17 cellular contexts compared by ENCODE assay signal in genomic region chr11:35796542-35796941, GRCh38.
DNase-seq lines count a peak whose midpoint lies in the region; ATAC-seq and TF ChIP-seq lines count a peak whose summit lies in the region.
"Had no signal": no experiment of that assay in that cellular context is flagged by ENCODE, and none has a peak within 500 bp of the region (broad histone marks: within the 10 kb centered on the region; RNA-seq: fewer than 3 reads in every experiment).

No MANE protein-coding gene starts in this region.

- no peak overlapping the region for H2AFZ ChIP-seq in smooth muscle cell (ENCODE audit: low read depth)

- peaks cover 61% of the 10 kb centered on the region for H4K20me1 ChIP-seq in smooth muscle cell (ENCODE audit: low read depth)

- no peaks in the 10 kb centered on the region for H3K27me3 ChIP-seq in smooth muscle cell (ENCODE audit: low read depth)

- H3K4me3 ChIP-seq in fibroblast of the aortic adventitia (ENCODE audit: low read depth, low read length) (no peak overlapping the region), smooth muscle cell (no peak overlapping the region)
- H3K4me3 ChIP-seq: thoracic aorta had no signal

- CTCF ChIA-PET in activated CD4-positive, alpha-beta T cell treated with anti-CD3 and anti-CD28 coated beads for 36 hours (lab: Charles Lee), result interaction anchor here (0.6 kb wide), 1 partner anchor 497 kb away, joined by 3 read pairs; no protein-coding TSS in a partner anchor

- peaks cover 7% of the 10 kb centered on the region for H3K4me1 ChIP-seq in smooth muscle cell (ENCODE audit: low read depth)
- H3K4me1 ChIP-seq: Caco-2 had no signal

- H3K4me3 Mint-ChIP-seq in activated CD4-positive, alpha-beta T cell treated with anti-CD3 and anti-CD28 coated beads for 36 hours, result no peak overlapping the region
- H3K4me3 Mint-ChIP-seq in activated CD4-positive, alpha-beta T cell treated with anti-CD3 and anti-CD28 coated beads, Interleukin-2, amount 10 ng/mL, durations not matched to agents 24 days and 14 days, result no peak overlapping the region
- H3K4me3 Mint-ChIP-seq: activated naive CD8-positive, alpha-beta T cell treated with anti-CD3 and anti-CD28 coated beads for 36 hours; dendritic cell treated with granulocyte-macrophage colony-stimulating factor and Interleukin-4, amounts not matched to agents 40 ng/mL and 50 ng/mL, for 4 days; immature natural killer cell had no signal

- H3K36me3 ChIP-seq in smooth muscle cell (ENCODE audit: low read depth), result no peaks in the 10 kb centered on the region
- H3K36me3 ChIP-seq: thoracic aorta had no signal

- H3K4me2 ChIP-seq in smooth muscle cell, result peak overlapping the region; percentile 58

- no peaks in the 10 kb centered on the region for H3K9me3 Mint-ChIP-seq in activated CD4-positive, alpha-beta T cell treated with anti-CD3 and anti-CD28 coated beads for 36 hours (ENCODE audit: low read depth)
- no peaks in the 10 kb centered on the region for H3K9me3 Mint-ChIP-seq in activated CD4-positive, alpha-beta T cell treated with anti-CD3 and anti-CD28 coated beads, Interleukin-2, amount 10 ng/mL, durations not matched to agents 24 days and 14 days
- H3K9me3 Mint-ChIP-seq: immature natural killer cell had no signal

- H3K9me3 ChIP-seq in smooth muscle cell (replicated peaks; ENCODE audit: low read depth), result no peaks in the 10 kb centered on the region
- H3K9me3 ChIP-seq: Caco-2, thoracic aorta had no signal

- peak overlapping the region; percentile 21 for H3K27ac Mint-ChIP-seq in activated CD4-positive, alpha-beta T cell treated with anti-CD3 and anti-CD28 coated beads for 36 hours
- H3K27ac Mint-ChIP-seq in activated CD4-positive, alpha-beta T cell treated with anti-CD3 and anti-CD28 coated beads, Interleukin-2, amount 10 ng/mL, durations not matched to agents 24 days and 14 days, result no peak overlapping the region
- H3K27ac Mint-ChIP-seq: activated naive CD8-positive, alpha-beta T cell treated with anti-CD3 and anti-CD28 coated beads for 36 hours; dendritic cell treated with granulocyte-macrophage colony-stimulating factor and Interleukin-4, amounts not matched to agents 40 ng/mL and 50 ng/mL, for 4 days had no signal

- no peaks in the 10 kb centered on the region for H3K27me3 Mint-ChIP-seq in activated CD4-positive, alpha-beta T cell treated with anti-CD3 and anti-CD28 coated beads for 36 hours
- H3K27me3 Mint-ChIP-seq in activated CD4-positive, alpha-beta T cell treated with anti-CD3 and anti-CD28 coated beads, Interleukin-2, amount 10 ng/mL, durations not matched to agents 24 days and 14 days, result no peaks in the 10 kb centered on the region
- H3K27me3 Mint-ChIP-seq: activated naive CD8-positive, alpha-beta T cell treated with anti-CD3 and anti-CD28 coated beads for 36 hours; dendritic cell treated with granulocyte-macrophage colony-stimulating factor and Interleukin-4, amounts not matched to agents 40 ng/mL and 50 ng/mL, for 4 days had no signal

- no peak for TF ChIP-seq CTCF in fibroblast of the aortic adventitia (IDR thresholded peaks at IDR 0.05; ENCODE audit: insufficient read depth, low read length)
- TF ChIP-seq CTCF in smooth muscle cell (IDR thresholded peaks at IDR 0.05; ENCODE audit: borderline replicate concordance, insufficient read depth, poor library complexity, severe bottlenecking), result no peak

- peaks cover 17% of the 10 kb centered on the region for H3K4me1 Mint-ChIP-seq in activated CD4-positive, alpha-beta T cell treated with anti-CD3 and anti-CD28 coated beads for 36 hours
- peaks cover 7% of the 10 kb centered on the region for H3K4me1 Mint-ChIP-seq in activated CD4-positive, alpha-beta T cell treated with anti-CD3 and anti-CD28 coated beads, Interleukin-2, amount 10 ng/mL, durations not matched to agents 24 days and 14 days

- H3K79me2 ChIP-seq in smooth muscle cell (ENCODE audit: low read depth), result peaks cover 31% of the 10 kb centered on the region

- WGBS in smooth muscle cell (ENCODE audit: low lambda C conversion rate), result 37% methylated on average over 2 of the region's 2 CpGs

- POLR2A ChIA-PET in activated CD4-positive, alpha-beta T cell treated with anti-CD3 and anti-CD28 coated beads for 36 hours (lab: Charles Lee), result no interaction called here

- peaks cover 6% of the 10 kb centered on the region for H3F3A ChIP-seq in smooth muscle cell (ENCODE audit: low read depth)

- peaks cover 14% of the 10 kb centered on the region for H3K36me3 Mint-ChIP-seq in activated CD4-positive, alpha-beta T cell treated with anti-CD3 and anti-CD28 coated beads for 36 hours (ENCODE audit: low read depth)
- peaks cover 2% of the 10 kb centered on the region for H3K36me3 Mint-ChIP-seq in activated CD4-positive, alpha-beta T cell treated with anti-CD3 and anti-CD28 coated beads, Interleukin-2, amount 10 ng/mL, durations not matched to agents 24 days and 14 days (ENCODE audit: low read depth)

- H3K27ac ChIP-seq in smooth muscle cell (ENCODE audit: low read depth), result peak overlapping the region; percentile 36
- H3K27ac ChIP-seq: 22Rv1, thoracic aorta had no signal

- no peak overlapping the region for H3K9ac ChIP-seq in smooth muscle cell (ENCODE audit: low read depth)

- DNase-seq in activated CD4-positive, alpha-beta T cell treated with anti-CD3 and anti-CD28 coated beads for 36 hours, result no peak
- no peak for DNase-seq in activated CD4-positive, alpha-beta T cell treated with anti-CD3 and anti-CD28 coated beads, Interleukin-2, amount 10 ng/mL, durations not matched to agents 24 days and 14 days
- DNase-seq in fibroblast of the aortic adventitia (ENCODE audit: low read depth) (peak; percentile 31), smooth muscle cell (lab: John Stamatoyannopoulos, UW; ENCODE audit: unreplicated experiment) (no peak), germinal center (ENCODE audit: low spot score) (no peak), cerebellar cortex (ENCODE audit: low spot score) (no peak)
- DNase-seq: activated naive CD8-positive, alpha-beta T cell treated with anti-CD3 and anti-CD28 coated beads for 36 hours; Caco-2; immature natural killer cell; NCI-H1436 treated with DMSO at 0.1 percent for 48 hours; NCI-H526 treated with DMSO at 0.1 percent for 48 hours; SIG-M5 had no signal

- no peak for ATAC-seq in activated CD4-positive, alpha-beta T cell treated with anti-CD3 and anti-CD28 coated beads for 36 hours
- ATAC-seq in SK-N-SH treated with all-trans-retinoic acid at 6 μM for 48 hours (peak; percentile 64), GM21447 (IDR thresholded peaks at IDR 0.05; ENCODE audit: unreplicated experiment) (no peak)

- intact Hi-C loops in activated CD4-positive, alpha-beta T cell treated with anti-CD3 and anti-CD28 coated beads for 36 hours (cut with DNase I, micrococcal nuclease), result no loop called here
- intact Hi-C loops in activated CD4-positive, alpha-beta T cell treated with anti-CD3 and anti-CD28 coated beads, Interleukin-2, amount 10 ng/mL, durations not matched to agents 24 days and 14 days (cut with micrococcal nuclease), result no loop called here

TF ChIP-seq in SK-N-SH treated with all-trans-retinoic acid at 6 μM for 48 hours, 23 proteins besides CTCF, POLR2A, EP300 and RAD21 (continues in another document):
- TF ChIP-seq CREB5 (CRISPR knock-in tag; IDR thresholded peaks at IDR 0.05; ENCODE audit: low read depth) (no peak), POU6F1 (CRISPR knock-in tag; IDR thresholded peaks at IDR 0.05; ENCODE audit: borderline replicate concordance, low read depth) (no peak), SNAI2 (CRISPR knock-in tag; IDR thresholded peaks at IDR 0.05) (no peak), ZFP30 (CRISPR knock-in tag; IDR thresholded peaks at IDR 0.05) (no peak), ZNF70 (CRISPR knock-in tag; IDR thresholded peaks at IDR 0.05) (no peak), CSDC2 (CRISPR knock-in tag; IDR thresholded peaks at IDR 0.05) (no peak), OSR1 (CRISPR knock-in tag; IDR thresholded peaks at IDR 0.05) (no peak)
- TF ChIP-seq, protein P1, sequence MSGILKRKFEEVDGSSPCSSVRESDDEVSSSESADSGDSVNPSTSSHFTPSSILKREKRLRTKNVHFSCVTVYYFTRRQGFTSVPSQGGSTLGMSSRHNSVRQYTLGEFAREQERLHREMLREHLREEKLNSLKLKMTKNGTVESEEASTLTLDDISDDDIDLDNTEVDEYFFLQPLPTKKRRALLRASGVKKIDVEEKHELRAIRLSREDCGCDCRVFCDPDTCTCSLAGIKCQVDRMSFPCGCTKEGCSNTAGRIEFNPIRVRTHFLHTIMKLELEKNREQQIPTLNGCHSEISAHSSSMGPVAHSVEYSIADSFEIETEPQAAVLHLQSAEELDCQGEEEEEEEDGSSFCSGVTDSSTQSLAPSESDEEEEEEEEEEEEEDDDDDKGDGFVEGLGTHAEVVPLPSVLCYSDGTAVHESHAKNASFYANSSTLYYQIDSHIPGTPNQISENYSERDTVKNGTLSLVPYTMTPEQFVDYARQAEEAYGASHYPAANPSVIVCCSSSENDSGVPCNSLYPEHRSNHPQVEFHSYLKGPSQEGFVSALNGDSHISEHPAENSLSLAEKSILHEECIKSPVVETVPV (CRISPR knock-in tag; IDR thresholded peaks at IDR 0.05), result no peak
